8 cellular contexts compared by ENCODE assay signal in genomic region chr6:25490018-25490865, GRCh38.
DNase-seq lines count a peak whose midpoint lies in the region; ATAC-seq and TF ChIP-seq lines count a peak whose summit lies in the region.

No MANE protein-coding gene starts in this region.

- H3K4me1 ChIP-seq in esophagus squamous epithelium: peaks cover 0 to 8% (median 0%) of the 10 kb centered on the region in 3 donors

- peak overlapping the region in 1 of 2 donors; percentile 78 for H3K27ac Mint-ChIP-seq in natural killer cell treated with Interleukin-12 subunit alpha and Interleukin-12 subunit beta and Interleukin-15 and Interleukin-18, amount 100 ng/mL, for 72 hours

- peaks cover 0 to 15% (median 0%) of the 10 kb centered on the region in 3 donors for H3K36me3 ChIP-seq in esophagus squamous epithelium

- no peaks in the 10 kb centered on the region for H3K27me3 ChIP-seq in esophagus squamous epithelium

- peaks cover 3 to 8% of the 10 kb centered on the region in 2 donors for H3K27me3 Mint-ChIP-seq in natural killer cell treated with Interleukin-12 subunit alpha and Interleukin-12 subunit beta and Interleukin-15 and Interleukin-18, amount 100 ng/mL, for 72 hours

- H3K9me3 Mint-ChIP-seq in natural killer cell treated with Interleukin-12 subunit alpha and Interleukin-12 subunit beta and Interleukin-15 and Interleukin-18, amount 100 ng/mL, for 72 hours: no peaks in the 10 kb centered on the region

- peak; percentile 48 to 90 (median 78) for TF ChIP-seq CTCF in esophagus squamous epithelium (IDR thresholded peaks at IDR 0.05)

- DNase-seq in CMK (ENCODE audit: low read depth) (peak; percentile 48), KG1 (lab: John Stamatoyannopoulos, UW) (peak; percentile 62), OCI-M1 (lab: John Stamatoyannopoulos, UW) (peak; percentile 94), activated T-cell treated with anti-CD3 and anti-CD28 coated beads for 48 hours (ENCODE audit: low read depth) (peak; percentile 46), esophagus squamous epithelium (lab: John Stamatoyannopoulos, UW) (no peak)
- peak; percentile 76 for DNase-seq in natural killer cell treated with Interleukin-12 subunit alpha and Interleukin-12 subunit beta and Interleukin-15 and Interleukin-18, amount 100 ng/mL, for 72 hours (ENCODE audit: low spot score)
- peak; percentile 35 for DNase-seq in stimulated activated naive CD4-positive, alpha-beta T cell treated with Interleukin-2 at 50 U/mL for 16 hours (lab: John Stamatoyannopoulos, UW)

- intact Hi-C loops in esophagus squamous epithelium (cut with DNase I): loop anchor here (5.0 kb wide), 1 partner anchor 213 kb away; the partner anchor contains the start of gene CARMIL1

- H3K27ac ChIP-seq in esophagus squamous epithelium: no peak overlapping the region

- 61 to 70% methylated on average over 9 of the region's 9 CpGs for WGBS in esophagus squamous epithelium, 2 donors

- H3K4me3 ChIP-seq in esophagus squamous epithelium: no peak overlapping the region

- H3K4me3 Mint-ChIP-seq in natural killer cell treated with Interleukin-12 subunit alpha and Interleukin-12 subunit beta and Interleukin-15 and Interleukin-18, amount 100 ng/mL, for 72 hours: no peak overlapping the region

- no peaks in the 10 kb centered on the region for H3K36me3 Mint-ChIP-seq in natural killer cell treated with Interleukin-12 subunit alpha and Interleukin-12 subunit beta and Interleukin-15 and Interleukin-18, amount 100 ng/mL, for 72 hours

- no peaks in the 10 kb centered on the region for H3K9me3 ChIP-seq in esophagus squamous epithelium

- no peak for TF ChIP-seq POLR2A in esophagus squamous epithelium (IDR thresholded peaks at IDR 0.05)

- ATAC-seq in GM21447 (IDR thresholded peaks at IDR 0.05; ENCODE audit: unreplicated experiment): peak; percentile 89
- peak; percentile 61 to 75 for ATAC-seq in natural killer cell treated with Interleukin-12 subunit alpha and Interleukin-12 subunit beta and Interleukin-15 and Interleukin-18, amount 100 ng/mL, for 72 hours

- H3K4me1 Mint-ChIP-seq in natural killer cell treated with Interleukin-12 subunit alpha and Interleukin-12 subunit beta and Interleukin-15 and Interleukin-18, amount 100 ng/mL, for 72 hours (ENCODE audit: low read depth in 2 of 2): peaks cover 0 to 4% of the 10 kb centered on the region in 2 donors
